ENCODE assay signal across 16 cellular contexts in genomic region chr14:76112889-76113611, GRCh38.
"Had no signal": no experiment of that assay in that cellular context is flagged by ENCODE, and none has a peak within 500 bp of the region (broad histone marks: within the 10 kb centered on the region; RNA-seq: fewer than 3 reads in every experiment).

No MANE protein-coding gene starts in this region.

- H3K4me3 ChIP-seq: hepatocyte, lower lobe of right lung, right atrium auricular region, tibial artery, uterus had no signal

- H3K4me1 Mint-ChIP-seq: activated naive CD4-positive, alpha-beta T cell treated with anti-CD3 and anti-CD28 coated beads, Interleukin-2, amount 10 ng/mL, durations not matched to agents 7 days and 5 days had no signal

- H3K4me3 Mint-ChIP-seq: activated naive CD4-positive, alpha-beta T cell treated with anti-CD3 and anti-CD28 coated beads, Interleukin-2, amount 10 ng/mL, durations not matched to agents 7 days and 5 days had no signal

- H2AFZ ChIP-seq: hepatocyte had no signal

- H3K27ac ChIP-seq: hepatocyte, lower lobe of right lung, right atrium auricular region, tibial artery, uterus, VCaP had no signal

- H3K9me3 ChIP-seq: lower lobe of right lung, right atrium auricular region, tibial artery, uterus had no signal

- H3K36me3 Mint-ChIP-seq: activated naive CD4-positive, alpha-beta T cell treated with anti-CD3 and anti-CD28 coated beads, Interleukin-2, amount 10 ng/mL, durations not matched to agents 7 days and 5 days had no signal

- H3K9me3 Mint-ChIP-seq: activated naive CD4-positive, alpha-beta T cell treated with anti-CD3 and anti-CD28 coated beads, Interleukin-2, amount 10 ng/mL, durations not matched to agents 7 days and 5 days; activated T-helper 2 cell treated with anti-CD3 and anti-CD28 coated beads, Interferon-gamma antibody, Interleukin-2, Interleukin-4, amounts not matched to agents 10 μg/mL and 5 μg/mL and 100 μg/mL, durations not matched to agents 14 hours and 24 hours and 36 hours had no signal

- ATAC-seq: lower lobe of right lung had no signal

- H3K4me1 ChIP-seq: lower lobe of right lung, right atrium auricular region, tibial artery, uterus had no signal

- H3K4me2 ChIP-seq: hepatocyte had no signal

- H3K27me3 ChIP-seq: right atrium auricular region, uterus had no signal

- H3K79me2 ChIP-seq: hepatocyte had no signal

- DNase-seq: activated CD4-positive, alpha-beta T cell treated with anti-CD3 and anti-CD28 coated beads, Interleukin-2, amount 50 U/mL, for 48 hours; activated naive CD4-positive, alpha-beta T cell treated with anti-CD3 and anti-CD28 coated beads, Interleukin-2, amount 10 ng/mL, durations not matched to agents 7 days and 5 days; activated T-cell treated with anti-CD3 and anti-CD28 coated beads, Interleukin-2, amount 50 U/mL, for 1 hour; lower lobe of right lung; midbrain; stimulated activated CD4-positive, alpha-beta T cell treated with anti-CD3 and anti-CD28 coated beads, Interleukin-15, amount 100 ng/mL, for 24 hours; stimulated activated CD4-positive, alpha-beta T cell treated with anti-CD3 and anti-CD28 coated beads, Interleukin-4, amount 100 ng/mL, for 24 hours; stimulated activated naive CD4-positive, alpha-beta T cell; T-helper 1 cell; T1000; tibial artery; uterus had no signal

- H3K27ac Mint-ChIP-seq: activated naive CD4-positive, alpha-beta T cell treated with anti-CD3 and anti-CD28 coated beads, Interleukin-2, amount 10 ng/mL, durations not matched to agents 7 days and 5 days; activated T-helper 2 cell treated with anti-CD3 and anti-CD28 coated beads, Interferon-gamma antibody, Interleukin-2, Interleukin-4, amounts not matched to agents 10 μg/mL and 5 μg/mL and 100 μg/mL, durations not matched to agents 14 hours and 24 hours and 36 hours had no signal

- H3K36me3 ChIP-seq: lower lobe of right lung, right atrium auricular region, tibial artery, uterus had no signal
